Comparison of ENCODE assay signal across 1 cellular context in the genomic region with DNA sequence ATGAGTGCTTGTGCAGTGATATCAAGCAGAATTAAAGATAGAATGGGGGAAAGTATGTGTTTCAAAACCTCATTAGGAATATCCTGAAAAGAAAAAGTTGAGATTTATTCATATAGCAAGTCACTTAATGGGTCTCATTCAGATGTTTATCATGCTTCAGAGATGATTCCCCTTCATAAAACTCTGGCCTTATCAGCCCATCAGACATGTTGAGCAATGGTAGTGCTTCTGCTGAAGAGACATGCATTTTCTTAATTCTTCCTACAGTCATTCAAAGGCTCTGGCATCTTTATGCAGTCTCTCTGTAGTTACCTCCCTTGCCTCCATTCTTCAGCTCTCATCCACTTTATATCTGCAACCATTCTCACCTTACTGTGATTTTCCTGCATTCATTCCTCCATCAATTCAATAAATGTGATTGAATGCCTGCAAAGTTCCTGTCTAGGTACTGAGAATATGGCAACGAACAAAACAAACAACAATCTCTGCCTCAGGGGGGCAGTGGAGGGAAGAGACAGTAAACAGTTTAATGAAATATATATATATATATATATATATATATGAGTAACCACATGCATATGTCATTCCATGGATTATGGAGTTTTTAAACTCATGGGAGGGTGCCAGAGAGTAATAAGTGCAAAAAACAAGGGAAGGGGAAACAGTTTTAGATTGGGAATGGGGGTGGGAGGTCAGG.
TF ChIP-seq lines count a peak whose summit lies in the region.

No MANE protein-coding gene starts in this region.

TF ChIP-seq in GM23338, 12 proteins besides CTCF, POLR2A, EP300 and RAD21 (continued from another document):
- no peak for TF ChIP-seq ETS1 (IDR thresholded peaks at IDR 0.05)
- TF ChIP-seq JUNB (IDR thresholded peaks at IDR 0.05; ENCODE audit: unreplicated experiment), result no peak
- TF ChIP-seq EZH2 (IDR thresholded peaks at IDR 0.05; ENCODE audit: low read depth, unreplicated experiment), result no peak
- no peak for TF ChIP-seq REST (IDR thresholded peaks at IDR 0.05; ENCODE audit: unreplicated experiment)
- TF ChIP-seq ZNF114 (CRISPR knock-in tag; IDR thresholded peaks at IDR 0.05), result no peak
- no peak for TF ChIP-seq ZNF331 (CRISPR knock-in tag; IDR thresholded peaks at IDR 0.05; ENCODE audit: low read depth)
- TF ChIP-seq STAT1 (IDR thresholded peaks at IDR 0.05; ENCODE audit: unreplicated experiment), result no peak
- no peak for TF ChIP-seq CREB1 (CRISPR knock-in tag; IDR thresholded peaks at IDR 0.05; ENCODE audit: low read depth)
